In the genomic region with DNA sequence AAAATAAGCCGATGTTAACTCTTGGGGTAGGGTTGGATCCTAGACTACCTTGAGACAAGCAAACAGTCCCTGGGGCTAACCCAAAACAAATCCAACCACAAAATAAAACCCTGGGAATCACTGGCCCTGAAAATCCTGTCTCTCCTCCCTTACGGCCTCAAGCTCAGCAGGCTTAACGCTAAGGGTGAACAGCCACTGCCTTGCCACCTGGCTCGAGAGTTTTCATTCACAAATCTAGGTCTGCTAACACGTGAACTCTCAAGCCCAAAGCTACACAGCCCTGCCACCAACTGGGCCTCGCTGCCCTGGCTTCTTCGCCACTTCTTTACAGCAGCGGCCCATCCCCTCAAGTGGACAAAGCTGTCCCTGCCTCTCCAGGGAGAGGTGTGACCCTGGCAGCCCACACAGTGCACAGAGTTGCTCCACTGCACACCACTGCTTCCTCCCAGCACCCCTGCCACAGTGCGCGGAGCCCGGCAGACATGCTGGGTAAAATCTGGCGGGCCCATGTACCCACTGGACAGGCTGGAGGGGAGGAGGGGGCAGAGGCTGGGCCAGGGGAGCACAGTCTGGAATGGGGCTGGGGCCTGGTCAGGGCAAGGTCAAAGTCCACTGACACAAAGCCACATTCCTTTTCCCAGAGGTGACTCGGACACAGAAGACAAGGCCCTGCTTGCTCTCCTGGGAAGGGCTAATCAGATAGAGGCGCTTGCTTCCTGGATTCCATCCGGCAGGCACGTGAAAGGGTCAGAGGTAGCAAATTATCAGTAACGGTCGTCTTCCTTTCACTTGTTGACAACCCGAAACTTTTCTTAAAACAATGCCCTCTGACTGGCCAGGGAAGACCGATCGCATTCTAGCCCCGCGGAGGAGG, we compare ENCODE assay signal across 8 cellular contexts. TPM values are rescaled to one million over a fixed set of nuclear protein-coding genes. Genes with fewer than 3 reads are reported as not detected.
DNase-seq lines count a peak whose midpoint lies in the region; TF ChIP-seq lines count a peak whose summit lies in the region.

No MANE protein-coding gene starts in this region.

- H3K9ac ChIP-seq in SK-N-SH (peak overlapping the region; percentile 71), fibroblast of lung (ENCODE audit: insufficient read depth, low read length) (peak overlapping the region; percentile 72)

- H3K27me3 ChIP-seq in SK-N-SH (ENCODE audit: insufficient read depth) (no peaks in the 10 kb centered on the region), fibroblast of lung (ENCODE audit: control insufficient read depth, insufficient read depth, low read length) (no peaks in the 10 kb centered on the region), prostate gland (replicated peaks; ENCODE audit: insufficient read depth) (no peaks in the 10 kb centered on the region)

- peaks cover 16% of the 10 kb centered on the region for H4K20me1 ChIP-seq in SK-N-SH (ENCODE audit: insufficient read depth)
- no peaks in the 10 kb centered on the region for H4K20me1 ChIP-seq in fibroblast of lung (ENCODE audit: control insufficient read depth, extremely low read depth, insufficient read depth, low read length)

- H2AFZ ChIP-seq in SK-N-SH (ENCODE audit: low read depth) (no peak overlapping the region; the same call in 1 of the 2 replicates), fibroblast of lung (ENCODE audit: low read length) (no peak overlapping the region)

- H3K9me2 ChIP-seq in SK-N-SH, result no peaks in the 10 kb centered on the region

- 63% methylated on average over 18 of the region's 23 CpGs for WGBS in SK-N-SH (ENCODE audit: low lambda C conversion rate)
- WGBS in prostate gland, result 35% methylated on average over 23 of the region's 23 CpGs

- POLR2A ChIA-PET in SK-N-SH (lab: Yijun Ruan, JAX) (interaction anchor here (0.6 to 1.7 kb wide), 3 partner anchors 9 to 27 kb away, joined by 3 to 6 read pairs (median 3); no protein-coding TSS in a partner anchor), HEK293T (lab: Yijun Ruan, JAX) (interaction anchor here (0.7 to 2.3 kb wide), 7 partner anchors 14 to 38 kb away, joined by 3 to 8 read pairs (median 4); a partner anchor contains a TSS)

- CTCF ChIA-PET in SK-N-SH (lab: Yijun Ruan, JAX) (interaction anchor here (0.7 to 3.8 kb wide), 12 partner anchors 18 to 176 kb away, joined by 3 to 20 read pairs (median 3); a partner anchor contains a TSS), HEK293T (lab: Yijun Ruan, JAX) (interaction anchor here (1.1 to 1.4 kb wide), 2 partner anchors 18 to 41 kb away, joined by 3 to 5 read pairs; a partner anchor contains a TSS)

- TF ChIP-seq RAD21 in SK-N-SH (IDR thresholded peaks at IDR 0.05; ENCODE audit: low read length), result no peak

- TF ChIP-seq CTCF in SK-N-SH (IDR thresholded peaks at IDR 0.05) (no peak), fibroblast of lung (conservative IDR thresholded peaks at IDR 0.05 in 1 of 2, IDR thresholded peaks at IDR 0.05 in 1 of 2; ENCODE audit: low read depth in 1 of 2, low read length in 2 of 2) (no peak), prostate gland (IDR thresholded peaks at IDR 0.05) (no peak)

- no peak for TF ChIP-seq POLR2A in prostate gland (IDR thresholded peaks at IDR 0.05)

- H3K79me2 ChIP-seq in SK-N-SH (ENCODE audit: insufficient read depth) (peaks cover 10% of the 10 kb centered on the region; the same call in 1 of the 2 replicates), fibroblast of lung (ENCODE audit: control insufficient read depth, insufficient read depth, low read length) (peaks cover 5% of the 10 kb centered on the region)

- H3K4me1 ChIP-seq in SK-N-SH (ENCODE audit: control insufficient read depth in 1 of 2, insufficient read depth in 2 of 2, low read depth in 1 of 2, low read length in 1 of 2) (peaks cover 8 to 14% of the 10 kb centered on the region in 2 experiments; a peak in 2 of 4 replicates), fibroblast of lung (ENCODE audit: control insufficient read depth, extremely low read depth, insufficient read depth, low read length) (peaks cover 5% of the 10 kb centered on the region), prostate gland (replicated peaks) (peaks cover 6% of the 10 kb centered on the region)

- H3K4me2 ChIP-seq in SK-N-SH (peak overlapping the region; percentile 100), fibroblast of lung (ENCODE audit: extremely low read depth, insufficient read depth, low read length) (peak overlapping the region; percentile 93)

- DNase-seq in SKM-1 (lab: John Stamatoyannopoulos, UW; ENCODE audit: unreplicated experiment) (peak; percentile 17), SKM-1 treated with dmso at 0.1 percent for 144 hours (lab: John Stamatoyannopoulos, UW; ENCODE audit: unreplicated experiment) (no peak), SK-N-SH (peak; percentile 66), fibroblast of lung (ENCODE audit: low read depth in 2 of 2) (no peak), prostate gland (ENCODE audit: low spot score) (no peak), NCI-H510A (lab: John Stamatoyannopoulos, UW) (no peak), HEK293T (ENCODE audit: extremely low spot score) (no peak), NCI-H446 treated with DMSO at 0.1 percent for 48 hours (lab: John Stamatoyannopoulos, UW) (no peak)

- no peak for TF ChIP-seq EP300 in SK-N-SH (IDR thresholded peaks at IDR 0.05; ENCODE audit: borderline replicate concordance in 1 of 2, low read depth in 1 of 2, low read length in 1 of 2)

- peaks cover 12% of the 10 kb centered on the region for H3F3A ChIP-seq in SK-N-SH (replicated peaks; ENCODE audit: insufficient read depth)

- H3K27ac ChIP-seq in SK-N-SH (ENCODE audit: low read depth in 2 of 2, low read length in 1 of 2), result no peak overlapping the region
- H3K27ac ChIP-seq in fibroblast of lung (ENCODE audit: insufficient read depth, low read length), result peak overlapping the region; percentile 32
- peak overlapping the region; percentile 63 to 75 for H3K27ac ChIP-seq in prostate gland

- peak overlapping the region; percentile 85 to 96 for H3K4me3 ChIP-seq in SK-N-SH (ENCODE audit: low read depth in 2 of 2, low read length in 1 of 2)
- H3K4me3 ChIP-seq in fibroblast of lung (replicated peaks in 1 of 4; ENCODE audit: control extremely low read depth in 1 of 4, insufficient read depth in 1 of 4, low read depth in 3 of 4, low read length in 4 of 4), result peak overlapping the region; percentile 70 to 85 (median 84)
- H3K4me3 ChIP-seq in prostate gland, result peak overlapping the region; percentile 76 to 78

- intact Hi-C loops in prostate gland (cut with DNase I), result no loop called here

- peaks cover 19 to 71% of the 10 kb centered on the region in 2 experiments for H3K36me3 ChIP-seq in SK-N-SH (replicated peaks in 1 of 2; ENCODE audit: control insufficient read depth in 1 of 2, insufficient read depth in 2 of 2, low read length in 1 of 2)
- peaks cover 44% of the 10 kb centered on the region for H3K36me3 ChIP-seq in fibroblast of lung (ENCODE audit: control insufficient read depth, insufficient read depth, low read length)
- peaks cover 10 to 11% of the 10 kb centered on the region in 2 donors for H3K36me3 ChIP-seq in prostate gland

- H3K9me3 ChIP-seq in SK-N-SH (no peaks in the 10 kb centered on the region), fibroblast of lung (ENCODE audit: control insufficient read depth, insufficient read depth, low read depth, low read length) (no peaks in the 10 kb centered on the region), prostate gland (no peaks in the 10 kb centered on the region)

TF ChIP-seq in HEK293T, 16 proteins besides CTCF, POLR2A, EP300 and RAD21 (continues in another document):
- TF ChIP-seq ELF4 (IDR thresholded peaks at IDR 0.05) (no peak), FOXA1 (IDR thresholded peaks at IDR 0.05) (no peak), L3MBTL2 (conservative IDR thresholded peaks at IDR 0.05) (no peak), NFRKB (IDR thresholded peaks at IDR 0.05) (no peak), TARDBP (IDR thresholded peaks at IDR 0.05) (no peak), SP1 (IDR thresholded peaks at IDR 0.05) (no peak)

RNA-seq across cellular contexts. Expression of a gene that starts 1.0 kb away (rescaled TPM):
- polyA plus RNA-seq in SK-N-SH (2012; rRNA removed), result 46.2 and 54.1 TPM in 2 replicates
- polyA plus RNA-seq in SK-N-SH (2012; cell fraction: cytosol; rRNA removed), result 23.8 and 36.1 TPM in 2 replicates
- polyA plus RNA-seq in SK-N-SH (2012; cell fraction: nucleus; rRNA removed), result 97.5 and 110 TPM in 2 replicates
- total RNA-seq in fibroblast of lung, result 31.6 and 65.6 TPM in 2 replicates
- polyA plus RNA-seq in fibroblast of lung, result 46.0 and 61.1 TPM in 2 replicates
- polyA plus RNA-seq in fibroblast of lung (2012), result 57.9 and 83.5 TPM in 2 replicates
- polyA minus RNA-seq in fibroblast of lung (ENCODE audit: low replicate concordance), result 66.2 and 129 TPM in 2 replicates
- total RNA-seq in prostate gland, result 10 to 100 TPM; 51.4 to 69.2 TPM

RNA-seq across cellular contexts. Expression of a gene that starts 7.8 kb away (rescaled TPM):
- polyA plus RNA-seq in SK-N-SH (2012; rRNA removed) (32.6 and 34.1 TPM in 2 replicates), fibroblast of lung (3.3 and 4.4 TPM in 2 replicates)
- polyA plus RNA-seq in SK-N-SH (2012; cell fraction: cytosol; rRNA removed), result 10.3 and 12.3 TPM in 2 replicates
- 182 and 254 TPM in 2 replicates for polyA plus RNA-seq in SK-N-SH (2012; cell fraction: nucleus; rRNA removed)
- total RNA-seq in fibroblast of lung (14.9 and 18.7 TPM in 2 replicates), prostate gland (10 to 100 TPM; 22.4 to 39.9 TPM)
- polyA plus RNA-seq in fibroblast of lung (2012), result 10.1 and 17.6 TPM in 2 replicates
- polyA minus RNA-seq in fibroblast of lung (ENCODE audit: low replicate concordance), result 39.3 and 50.8 TPM in 2 replicates

RNA-seq across cellular contexts. Expression of a gene that starts 8.2 kb away (rescaled TPM):
- 0.91 and 2.4 TPM in 2 replicates for polyA plus RNA-seq in SK-N-SH (2012; rRNA removed)
- polyA plus RNA-seq in SK-N-SH (2012; cell fraction: cytosol; rRNA removed), result 1.0 and 1.9 TPM in 2 replicates
- polyA plus RNA-seq in SK-N-SH (2012; cell fraction: nucleus; rRNA removed), result 0.89 and 2.1 TPM in 2 replicates
- 0.51 and 0.83 TPM in 2 replicates for total RNA-seq in fibroblast of lung
- polyA plus RNA-seq in fibroblast of lung, result 0.19 and 0.31 TPM in 2 replicates
- polyA plus RNA-seq in fibroblast of lung (2012), result 0.35 and 0.71 TPM in 2 replicates
- not detected in 2 replicates for polyA minus RNA-seq in fibroblast of lung (ENCODE audit: low replicate concordance)
- 10 to 100 TPM in 1 of 2 donors, 1 to 10 TPM in 1; 9.8 to 10.9 TPM for total RNA-seq in prostate gland

RNA-seq across cellular contexts. Expression of a gene that starts 17.3 kb away (rescaled TPM):
- polyA plus RNA-seq in SK-N-SH (2012; rRNA removed) (30.3 and 38.7 TPM in 2 replicates), fibroblast of lung (11.0 and 11.3 TPM in 2 replicates)
- polyA plus RNA-seq in SK-N-SH (2012; cell fraction: cytosol; rRNA removed), result 22.2 and 29.1 TPM in 2 replicates
- 88.8 and 95.8 TPM in 2 replicates for polyA plus RNA-seq in SK-N-SH (2012; cell fraction: nucleus; rRNA removed)
- total RNA-seq in fibroblast of lung (18.0 and 20.6 TPM in 2 replicates), prostate gland (10 to 100 TPM; 11.3 to 27.7 TPM)
- 12.8 and 13.4 TPM in 2 replicates for polyA plus RNA-seq in fibroblast of lung (2012)
- 18.5 and 20.1 TPM in 2 replicates for polyA minus RNA-seq in fibroblast of lung (ENCODE audit: low replicate concordance)

RNA-seq across cellular contexts. Expression of a gene that starts 18.7 kb away (rescaled TPM):
- polyA plus RNA-seq in SK-N-SH (2012; rRNA removed), result 1,022 and 1,275 TPM in 2 replicates
- polyA plus RNA-seq in SK-N-SH (2012; cell fraction: cytosol; rRNA removed), result 764 and 988 TPM in 2 replicates
- 313 and 563 TPM in 2 replicates for polyA plus RNA-seq in SK-N-SH (2012; cell fraction: nucleus; rRNA removed)
- total RNA-seq in fibroblast of lung, result 144 and 175 TPM in 2 replicates
- polyA plus RNA-seq in fibroblast of lung, result 223 and 269 TPM in 2 replicates
- 230 and 339 TPM in 2 replicates for polyA plus RNA-seq in fibroblast of lung (2012)
- polyA minus RNA-seq in fibroblast of lung (ENCODE audit: low replicate concordance), result 48.8 and 54.7 TPM in 2 replicates
- total RNA-seq in prostate gland, result 100 to 1,000 TPM; 128 to 278 TPM

Comparison
In these comparisons a context has a peak if more than half of its experiments do, and no peak if none do; other contexts are left out.
1. DNase-seq: peak in SKM-1 (single experiment) and SK-N-SH (single experiment); none in SKM-1 treated with dmso at 0.1 percent for 144 hours (single experiment), fibroblast of lung (0 of 2), prostate gland (single experiment), NCI-H510A (single experiment), HEK293T (single experiment) and NCI-H446 treated with DMSO at 0.1 percent for 48 hours (single experiment).
2. H3K27ac ChIP-seq: peak in fibroblast of lung (single experiment) and prostate gland (2 of 2); none in SK-N-SH (0 of 2).
3. Peak in every context shown above with its lines, with median percentiles within 50 percentile points of each other: H3K4me3 ChIP-seq.